In genomic region chr2:88071365-88071764, GRCh38 we compare ENCODE assay signal across 3 cellular contexts.
TF ChIP-seq lines count a peak whose summit lies in the region.

No MANE protein-coding gene starts in this region.

TF ChIP-seq in SK-N-SH, 30 proteins besides CTCF, POLR2A, EP300 and RAD21 (continued from another document):
- TF ChIP-seq RFX5 (IDR thresholded peaks at IDR 0.05; ENCODE audit: low read length), result no peak
- TF ChIP-seq USF1 (IDR thresholded peaks at IDR 0.05; ENCODE audit: borderline replicate concordance, low read depth), result no peak
- no peak for TF ChIP-seq MXI1 (IDR thresholded peaks at IDR 0.05; ENCODE audit: low read depth, low read length)
- no peak for TF ChIP-seq FOSL2 (IDR thresholded peaks at IDR 0.05; ENCODE audit: borderline replicate concordance, low read depth)
- TF ChIP-seq ELF1 (IDR thresholded peaks at IDR 0.05), result no peak
- no peak for TF ChIP-seq FOXM1 (IDR thresholded peaks at IDR 0.05; ENCODE audit: low read depth)
- TF ChIP-seq NFIC (IDR thresholded peaks at IDR 0.05; ENCODE audit: borderline replicate concordance), result no peak
- no peak for TF ChIP-seq ZBTB33 (IDR thresholded peaks at IDR 0.05; ENCODE audit: borderline replicate concordance, low read depth)
- no peak for TF ChIP-seq IRF3 (IDR thresholded peaks at IDR 0.05; ENCODE audit: low read depth, low read length)
- TF ChIP-seq SIN3A (IDR thresholded peaks at IDR 0.05; ENCODE audit: borderline replicate concordance, low read depth, low read length), result no peak
- no peak for TF ChIP-seq FOXJ3 (CRISPR knock-in tag; IDR thresholded peaks at IDR 0.05)
- TF ChIP-seq POLR2AphosphoS5 (IDR thresholded peaks at IDR 0.05; ENCODE audit: low read depth, low read length), result no peak
- TF ChIP-seq YY1 (IDR thresholded peaks at IDR 0.05; ENCODE audit: low read depth), result no peak
- no peak for TF ChIP-seq TCF12 (IDR thresholded peaks at IDR 0.05)
- no peak for TF ChIP-seq RCOR1 (IDR thresholded peaks at IDR 0.05; ENCODE audit: low read length)
- no peak for TF ChIP-seq NRF1 (IDR thresholded peaks at IDR 0.05; ENCODE audit: low read depth, low read length)
- no peak for TF ChIP-seq MEF2A (IDR thresholded peaks at IDR 0.05; ENCODE audit: borderline replicate concordance, low read depth)

TF ChIP-seq in SK-N-SH treated with all-trans-retinoic acid at 6 μM for 48 hours, 23 proteins besides CTCF, POLR2A, EP300 and RAD21 (continued from another document):
- TF ChIP-seq CSRNP3 (CRISPR knock-in tag; IDR thresholded peaks at IDR 0.05) (no peak), ZNF565 (CRISPR knock-in tag; conservative IDR thresholded peaks at IDR 0.05; ENCODE audit: low read depth) (no peak), ARNTL (CRISPR knock-in tag; IDR thresholded peaks at IDR 0.05; ENCODE audit: borderline replicate concordance, low read depth) (no peak), SNAI2 (CRISPR knock-in tag; IDR thresholded peaks at IDR 0.05) (no peak), BACH2 (CRISPR knock-in tag; IDR thresholded peaks at IDR 0.05; ENCODE audit: borderline replicate concordance) (no peak), ZFP30 (CRISPR knock-in tag; IDR thresholded peaks at IDR 0.05) (no peak), CSDC2 (CRISPR knock-in tag; IDR thresholded peaks at IDR 0.05) (no peak), RARB (CRISPR knock-in tag; IDR thresholded peaks at IDR 0.05) (no peak), ZNF70 (CRISPR knock-in tag; IDR thresholded peaks at IDR 0.05) (no peak), ESRRG (CRISPR knock-in tag; IDR thresholded peaks at IDR 0.05) (no peak), ZNF8 (CRISPR knock-in tag; IDR thresholded peaks at IDR 0.05) (no peak), PPARA (CRISPR knock-in tag; IDR thresholded peaks at IDR 0.05; ENCODE audit: borderline replicate concordance) (no peak)

TF ChIP-seq in WTC11, 78 proteins besides CTCF, POLR2A, EP300 and RAD21 (continued from another document):
- TF ChIP-seq MAX (CRISPR knock-in tag; IDR thresholded peaks at IDR 0.05), result no peak
- no peak for TF ChIP-seq KAT7 (CRISPR knock-in tag; IDR thresholded peaks at IDR 0.05; ENCODE audit: borderline replicate concordance)
- TF ChIP-seq TCF7 (CRISPR knock-in tag; IDR thresholded peaks at IDR 0.05; ENCODE audit: low read depth), result no peak
- TF ChIP-seq SOX15 (CRISPR knock-in tag; IDR thresholded peaks at IDR 0.05), result no peak
- no peak for TF ChIP-seq MXD4 (CRISPR knock-in tag; IDR thresholded peaks at IDR 0.05; ENCODE audit: borderline replicate concordance)
- TF ChIP-seq ZNF532 (CRISPR knock-in tag; IDR thresholded peaks at IDR 0.05; ENCODE audit: borderline replicate concordance), result no peak
- TF ChIP-seq CBFB (CRISPR knock-in tag; IDR thresholded peaks at IDR 0.05; ENCODE audit: low read depth), result no peak
TF ChIP-seq in WTC11: peak in this region for 0.
